Comparison of ENCODE assay signal across 11 cellular contexts in genomic region chr13:113997845-113998751, GRCh38.
DNase-seq lines count a peak whose midpoint lies in the region; ATAC-seq and TF ChIP-seq lines count a peak whose summit lies in the region.
"Had no signal": no experiment of that assay in that cellular context is flagged by ENCODE, and none has a peak within 500 bp of the region (broad histone marks: within the 10 kb centered on the region; RNA-seq: fewer than 3 reads in every experiment).

No MANE protein-coding gene starts in this region.

- TF ChIP-seq CTCF in astrocyte of the spinal cord (IDR thresholded peaks at IDR 0.05; ENCODE audit: low read depth, low read length), result no peak

- peak; percentile 30 for DNase-seq in NCI-H1092 (lab: John Stamatoyannopoulos, UW)
- DNase-seq in NCI-H1092 treated with DMSO at 0.1 percent for 48 hours (lab: John Stamatoyannopoulos, UW), result no peak
- DNase-seq in astrocyte of the spinal cord (ENCODE audit: low read depth, low spot score), result peak; percentile 25
- DNase-seq in iris pigment epithelial cell (ENCODE audit: low read depth), result peak; percentile 26
- DNase-seq: activated T-cell treated with anti-CD3 and anti-CD28 coated beads for 4 hours, esophagus squamous epithelium, Karpas-422 had no signal

- H3K36me3 ChIP-seq in subcutaneous abdominal adipose tissue (ENCODE audit: control insufficient read depth in 5 of 5, insufficient read depth in 5 of 5, low read length in 5 of 5), result peaks cover 0 to 70% (median 39%) of the 10 kb centered on the region in 5 donors

- ATAC-seq in HG03135 (IDR thresholded peaks at IDR 0.05; ENCODE audit: unreplicated experiment) (no peak), HG03520 (IDR thresholded peaks at IDR 0.05; ENCODE audit: unreplicated experiment) (no peak), GM18870 (IDR thresholded peaks at IDR 0.05; ENCODE audit: unreplicated experiment) (no peak)

- H3K9me3 ChIP-seq in subcutaneous abdominal adipose tissue (ENCODE audit: control insufficient read depth in 5 of 5, low read length in 5 of 5), result no peaks in the 10 kb centered on the region
- H3K9me3 ChIP-seq: esophagus squamous epithelium had no signal

- in situ Hi-C loops in astrocyte of the spinal cord (cut with HindIII; ENCODE audit: low sequenced_read_pairs), result no loop called here

- H3K27me3 ChIP-seq in subcutaneous abdominal adipose tissue (ENCODE audit: control insufficient read depth in 5 of 5, insufficient read depth in 4 of 5, low read length in 5 of 5), result no peaks in the 10 kb centered on the region
- H3K27me3 ChIP-seq: esophagus squamous epithelium had no signal

- H3K9ac ChIP-seq in subcutaneous abdominal adipose tissue (ENCODE audit: low read length in 5 of 5), result peak overlapping the region in 1 of 5 donors; percentile 35

- peaks cover 5 to 56% (median 26%) of the 10 kb centered on the region in 5 donors for H3K4me1 ChIP-seq in subcutaneous abdominal adipose tissue (ENCODE audit: control insufficient read depth in 5 of 5, insufficient read depth in 5 of 5, low read length in 5 of 5)

- H3K27ac ChIP-seq in subcutaneous abdominal adipose tissue (ENCODE audit: low read depth, low read length), result peak overlapping the region; percentile 78

- H3K4me3 ChIP-seq in astrocyte of the spinal cord (ENCODE audit: low read depth, low read length), result no peak overlapping the region
- H3K4me3 ChIP-seq in subcutaneous abdominal adipose tissue (ENCODE audit: low read depth in 1 of 5, low read length in 5 of 5), result peak overlapping the region in 2 of 5 donors; percentile 7 to 8
- H3K4me3 ChIP-seq: esophagus squamous epithelium had no signal
